8 cellular contexts compared by ENCODE assay signal in the genomic region with DNA sequence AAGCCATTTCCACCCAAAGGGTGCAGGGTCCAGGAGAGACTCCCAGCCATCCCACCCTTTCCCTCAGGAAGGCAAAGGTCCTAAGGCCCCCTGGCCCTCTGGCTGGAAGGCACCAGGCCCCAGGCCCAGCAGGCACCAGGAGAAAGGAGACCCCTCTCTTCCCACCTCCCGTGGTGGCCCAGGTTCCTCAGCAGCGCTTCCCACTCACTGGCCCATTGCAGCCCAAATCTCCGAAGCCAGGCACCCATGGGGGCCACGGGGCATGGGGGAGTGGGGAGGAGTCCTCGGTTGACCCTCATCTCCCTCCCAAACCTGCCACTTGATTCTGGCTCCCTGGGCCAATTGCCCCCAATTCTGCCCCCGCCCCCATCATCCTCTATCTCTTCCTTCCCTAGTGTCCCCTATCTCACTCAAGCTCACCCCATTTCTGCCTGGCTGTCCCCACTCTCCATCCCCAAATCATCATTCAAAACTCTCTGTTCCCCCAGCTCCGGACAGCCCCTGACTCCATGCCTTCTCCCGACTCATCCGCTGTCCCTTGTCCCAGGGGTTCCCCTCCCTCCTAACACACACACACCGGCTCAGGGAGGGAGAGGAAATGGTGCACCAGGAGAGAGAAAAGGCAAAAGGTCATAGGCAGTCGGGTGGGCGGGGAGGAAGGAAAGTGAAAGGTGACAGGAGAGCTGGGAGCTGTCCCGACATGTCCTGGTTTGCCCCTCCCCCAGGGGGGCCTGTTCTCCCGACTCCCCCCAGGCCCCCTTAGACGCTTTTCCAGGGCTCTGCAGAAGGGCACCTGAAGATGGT. TPM values are rescaled to one million over a fixed set of nuclear protein-coding genes. Genes with fewer than 3 reads are reported as not detected.
DNase-seq lines count a peak whose midpoint lies in the region; ATAC-seq, FAIRE-seq and TF ChIP-seq lines count a peak whose summit lies in the region.

No MANE protein-coding gene starts in this region.

- ATAC-seq in HG03439 (IDR thresholded peaks at IDR 0.05; ENCODE audit: unreplicated experiment) (no peak), GM21447 (IDR thresholded peaks at IDR 0.05; ENCODE audit: unreplicated experiment) (no peak)

- TF ChIP-seq CTCF in fibroblast of villous mesenchyme (IDR thresholded peaks at IDR 0.05; ENCODE audit: insufficient read depth, low read depth, low read length) (no peak), retinal pigment epithelial cell (conservative IDR thresholded peaks at IDR 0.05; ENCODE audit: low read depth, low read length) (no peak)

- peak; percentile 47 for DNase-seq in SW480 (ENCODE audit: low spot score)
- DNase-seq in fibroblast of villous mesenchyme (ENCODE audit: low read depth) = no peak
- no peak for DNase-seq in retinal pigment epithelial cell (ENCODE audit: low read depth)
- DNase-seq in amygdala (lab: John Stamatoyannopoulos, UW) = no peak
- DNase-seq in islet precursor cell = no peak

- FAIRE-seq in G401.6 (lab: Jason Lieb, UNC) = peak; percentile 13

- H3K4me3 ChIP-seq in fibroblast of villous mesenchyme (ENCODE audit: low read depth, low read length) (peak overlapping the region; percentile 70), retinal pigment epithelial cell (ENCODE audit: low read length) (peak overlapping the region; percentile 75)

RNA-seq across cellular contexts. Expression of a gene that starts 1.2 kb away (rescaled TPM):
- 7.4 and 7.8 TPM in 2 replicates for total RNA-seq in fibroblast of villous mesenchyme

RNA-seq across cellular contexts. Expression of a gene that starts 21.3 kb away (rescaled TPM):
- 0.43 TPM in 1 of 2 replicates, not detected in the other for total RNA-seq in fibroblast of villous mesenchyme

RNA-seq across cellular contexts. Expression of a gene that starts 43.9 kb away (rescaled TPM):
- 1.6 and 4.3 TPM in 2 replicates for total RNA-seq in fibroblast of villous mesenchyme
